In the genomic region with DNA sequence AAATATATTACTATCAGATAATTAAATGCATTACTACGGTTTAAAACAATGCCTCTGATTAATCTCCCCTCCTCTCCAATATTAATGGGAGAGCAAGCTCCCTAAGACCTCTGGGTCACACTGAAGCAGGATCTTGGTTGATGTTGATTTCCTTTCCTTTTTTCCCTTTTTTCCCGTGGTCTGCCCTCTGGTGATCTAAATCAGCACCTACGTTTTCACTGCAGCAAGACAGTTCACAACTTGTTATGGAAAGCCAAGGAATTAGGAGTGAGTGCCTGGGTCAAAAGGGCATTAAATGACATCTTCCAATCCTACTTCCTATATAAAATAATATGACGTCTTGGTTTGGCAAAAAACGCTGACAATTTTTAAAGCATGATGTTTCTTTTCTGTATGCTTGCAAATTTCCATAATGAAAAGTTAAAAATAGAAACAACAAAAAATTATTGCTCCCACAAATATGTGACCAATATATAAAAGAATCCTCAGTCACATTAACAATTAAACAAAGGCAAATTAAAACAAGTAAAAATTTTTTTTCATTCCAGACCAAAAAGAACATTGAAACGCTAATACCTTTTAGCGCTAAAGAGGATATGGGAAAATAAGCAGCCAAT, we compare ENCODE assay signal across 9 cellular contexts. TPM values are rescaled to one million over a fixed set of nuclear protein-coding genes. Genes with fewer than 3 reads are reported as not detected.
DNase-seq lines count a peak whose midpoint lies in the region; ATAC-seq and TF ChIP-seq lines count a peak whose summit lies in the region.
"Had no signal": no experiment of that assay in that cellular context is flagged by ENCODE, and none has a peak within 500 bp of the region (broad histone marks: within the 10 kb centered on the region; RNA-seq: fewer than 3 reads in every experiment).

No MANE protein-coding gene starts in this region.

- no peak overlapping the region for H3K4me3 ChIP-seq in stomach
- H3K4me3 ChIP-seq: thoracic aorta had no signal

- no peaks in the 10 kb centered on the region for H3K9me3 Mint-ChIP-seq in mesothelial cell of epicardium

- no peaks in the 10 kb centered on the region for H3K27me3 Mint-ChIP-seq in mesothelial cell of epicardium (ENCODE audit: low read depth)

- peaks cover 2% of the 10 kb centered on the region for H3K4me1 Mint-ChIP-seq in mesothelial cell of epicardium

- intact Hi-C loops in stomach (cut with DNase I; ENCODE audit: low total_unique reads), result no loop called here

- no peak overlapping the region for H3K27ac ChIP-seq in stomach
- H3K27ac ChIP-seq: thoracic aorta had no signal

- 36 to 38% (median 38%) methylated on average over 7 of the region's 7 CpGs for WGBS in stomach, 5 donors

- no peaks in the 10 kb centered on the region for H3K36me3 Mint-ChIP-seq in mesothelial cell of epicardium

- no peak for TF ChIP-seq POLR2A in stomach (IDR thresholded peaks at IDR 0.05)

- H3K4me3 Mint-ChIP-seq in mesothelial cell of epicardium, result no peak overlapping the region

- TF ChIP-seq CTCF in mesothelial cell of epicardium (IDR thresholded peaks at IDR 0.05; ENCODE audit: unreplicated experiment) (peak; percentile 37), stomach (IDR thresholded peaks at IDR 0.05) (no peak)

- H3K27ac Mint-ChIP-seq in mesothelial cell of epicardium, result no peak overlapping the region

- no peaks in the 10 kb centered on the region for H3K27me3 ChIP-seq in stomach

- no peaks in the 10 kb centered on the region for H3K9me3 ChIP-seq in stomach
- H3K9me3 ChIP-seq: thoracic aorta had no signal

- peaks cover 0 to 5% (median 0%) of the 10 kb centered on the region in 4 donors for H3K4me1 ChIP-seq in stomach

- TF ChIP-seq EP300 in stomach (IDR thresholded peaks at IDR 0.05), result no peak

- H3K36me3 ChIP-seq in stomach, result no peaks in the 10 kb centered on the region
- H3K36me3 ChIP-seq: thoracic aorta had no signal

- peak; percentile 35 for DNase-seq in Daoy (ENCODE audit: low read depth)
- DNase-seq in NCI-H1105 (lab: John Stamatoyannopoulos, UW), result peak; percentile 43
- peak; percentile 57 for DNase-seq in astrocyte of the hippocampus (ENCODE audit: low read depth, low spot score)
- DNase-seq in mesothelial cell of epicardium (ENCODE audit: low spot score in 2 of 2, unreplicated experiment in 2 of 2), result no peak
- DNase-seq in SKM-1 (lab: John Stamatoyannopoulos, UW; ENCODE audit: unreplicated experiment), result no peak
- DNase-seq in stomach, result no peak
- DNase-seq in cerebellar nuclear complex (lab: John Stamatoyannopoulos, UW), result no peak

- no peak for ATAC-seq in HG03097 (IDR thresholded peaks at IDR 0.05; ENCODE audit: low FRiP score, unreplicated experiment)

RNA-seq across cellular contexts. Expression of a gene that starts 7.9 kb away (rescaled TPM):
- 27.1 and 39.6 TPM in 2 replicates for total RNA-seq in Daoy (2014; rRNA removed; shearing (Covaris generic))
- total RNA-seq in mesothelial cell of epicardium (30.3 to 35.1 TPM (median 32.2 TPM) in 3 replicates), stomach (100 to 1,000 TPM in 1 of 5 donors, 10 to 100 TPM in 3, 1 to 10 TPM in 1; 5.2 to 102 (median 22.2) TPM)
- 10 to 100 TPM; 39.9 to 71.8 (median 50.3) TPM for polyA plus RNA-seq in stomach

Comparison
In these comparisons a context has a peak if more than half of its experiments do, and no peak if none do; other contexts are left out.
1. DNase-seq: peak in Daoy (single experiment), NCI-H1105 (single experiment) and astrocyte of the hippocampus (single experiment); none in mesothelial cell of epicardium (0 of 2), SKM-1 (single experiment), stomach (single experiment) and cerebellar nuclear complex (0 of 2).